30 cellular contexts compared by ENCODE assay signal in the genomic region with DNA sequence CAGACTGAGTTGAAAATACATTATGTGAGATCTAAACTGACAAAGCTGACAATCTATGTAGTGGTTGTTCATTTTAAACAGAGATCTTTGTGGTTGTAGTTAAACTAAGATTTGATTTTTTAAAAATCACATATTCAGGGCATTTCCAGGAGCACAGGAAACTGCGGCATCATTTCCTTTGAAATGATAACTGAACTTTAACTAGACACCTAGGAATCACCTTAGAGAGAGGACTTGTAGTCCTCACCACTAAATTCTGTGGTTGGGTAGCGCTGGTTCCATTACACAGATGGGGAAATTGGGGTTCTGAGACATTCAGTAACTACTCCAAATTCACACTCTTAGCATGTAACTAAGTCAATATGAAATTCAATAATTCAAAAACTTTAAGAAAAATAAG.
"Had no signal": no experiment of that assay in that cellular context is flagged by ENCODE, and none has a peak within 500 bp of the region (broad histone marks: within the 10 kb centered on the region; RNA-seq: fewer than 3 reads in every experiment).

No MANE protein-coding gene starts in this region.

- H3K27ac Mint-ChIP-seq: activated naive CD8-positive, alpha-beta T cell; activated T-cell treated with anti-CD3 and anti-CD28 coated beads, Interleukin-2, amount 50 U/mL, for 24 hours; activated T-cell treated with anti-CD3 and anti-CD28 coated beads, Interleukin-2, amount 50 U/mL, for 72 hours; effector memory CD8-positive, alpha-beta T cell; WTC11 had no signal

- H3K4me1 ChIP-seq: ascending aorta, foreskin keratinocyte, gastrocnemius medialis had no signal

- H3K9me3 Mint-ChIP-seq: activated T-cell treated with anti-CD3 and anti-CD28 coated beads, Interleukin-2, amount 50 U/mL, for 24 hours; activated T-cell treated with anti-CD3 and anti-CD28 coated beads, Interleukin-2, amount 50 U/mL, for 72 hours; central memory CD8-positive, alpha-beta T cell; effector memory CD8-positive, alpha-beta T cell; WTC11 had no signal

- DNase-seq: activated CD4-positive, alpha-beta T cell treated with anti-CD3 and anti-CD28 coated beads for 1 hour; activated CD4-positive, alpha-beta T cell treated with anti-CD3 and anti-CD28 coated beads for 4 hours; activated CD4-positive, alpha-beta T cell treated with anti-CD3 and anti-CD28 coated beads, Interleukin-2, amount 50 U/mL, for 1 hour; activated CD4-positive, alpha-beta T cell treated with anti-CD3 and anti-CD28 coated beads, Interleukin-2, amount 50 U/mL, for 48 hours; activated CD8-positive, alpha-beta memory T cell treated with anti-CD3 and anti-CD28 coated beads, Interleukin-2, amount 50 U/mL, for 48 hours; activated effector memory CD4-positive, alpha-beta T cell treated with Interleukin-2 at 50 U/mL for 16 hours; activated gamma-delta T cell treated with Interleukin-2 at 50 U/mL for 16 hours; activated naive CD4-positive, alpha-beta T cell treated with anti-CD3 and anti-CD28 coated beads, Interleukin-2, amount 50 U/mL, for 16 hours; activated naive CD4-positive, alpha-beta T cell treated with Interleukin-2 at 50 U/mL for 16 hours; activated T-cell treated with anti-CD3 and anti-CD28 coated beads for 4 hours; activated T-cell treated with anti-CD3 and anti-CD28 coated beads, Interleukin-2, amount 50 U/mL, for 24 hours; activated T-cell treated with anti-CD3 and anti-CD28 coated beads, Interleukin-2, amount 50 U/mL, for 72 hours; brain microvascular endothelial cell; cortex of kidney; dermis blood vessel endothelial cell; effector CD4-positive, alpha-beta T cell; effector memory CD8-positive, alpha-beta T cell; erythroblast; glutamatergic neuron; heart left ventricle; T-helper 2 cell had no signal

- H3K27me3 ChIP-seq: ascending aorta, brain microvascular endothelial cell, esophagus muscularis mucosa, gastrocnemius medialis, heart left ventricle had no signal

- FAIRE-seq: TTC549 had no signal

- ATAC-seq: effector memory CD8-positive, alpha-beta T cell; WTC11 had no signal

- H3K4me3 ChIP-seq: ascending aorta, esophagus muscularis mucosa, gastrocnemius medialis, heart left ventricle had no signal

- H3K36me3 Mint-ChIP-seq: activated naive CD8-positive, alpha-beta T cell; WTC11 had no signal

- H3K36me3 ChIP-seq: ascending aorta, brain microvascular endothelial cell, esophagus muscularis mucosa, gastrocnemius medialis, heart left ventricle had no signal

- H3K4me3 Mint-ChIP-seq: activated naive CD8-positive, alpha-beta T cell; activated T-cell treated with anti-CD3 and anti-CD28 coated beads, Interleukin-2, amount 50 U/mL, for 24 hours; activated T-cell treated with anti-CD3 and anti-CD28 coated beads, Interleukin-2, amount 50 U/mL, for 72 hours; central memory CD8-positive, alpha-beta T cell; effector memory CD8-positive, alpha-beta T cell; WTC11 had no signal

- H3K27ac ChIP-seq: ascending aorta, esophagus muscularis mucosa, foreskin keratinocyte, gastrocnemius medialis, heart left ventricle, VCaP had no signal

- H3K27me3 Mint-ChIP-seq: activated naive CD8-positive, alpha-beta T cell; activated T-cell treated with anti-CD3 and anti-CD28 coated beads, Interleukin-2, amount 50 U/mL, for 24 hours; central memory CD8-positive, alpha-beta T cell; effector memory CD8-positive, alpha-beta T cell had no signal

- H3K9me3 ChIP-seq: ascending aorta, esophagus muscularis mucosa, gastrocnemius medialis, heart left ventricle had no signal
